In genomic region chr17:6786618-6787017, GRCh38 we compare ENCODE assay signal across 17 cellular contexts. TPM values are rescaled to one million over a fixed set of nuclear protein-coding genes. Genes with fewer than 3 reads are reported as not detected.
DNase-seq lines count a peak whose midpoint lies in the region; ATAC-seq and FAIRE-seq lines count a peak whose summit lies in the region.
"Had no signal": no experiment of that assay in that cellular context is flagged by ENCODE, and none has a peak within 500 bp of the region (broad histone marks: within the 10 kb centered on the region; RNA-seq: fewer than 3 reads in every experiment).

No MANE protein-coding gene starts in this region.

- H3K9me3 ChIP-seq in trophoblast cell (ENCODE audit: insufficient read depth, low read depth, low read length), result no peaks in the 10 kb centered on the region
- H3K9me3 ChIP-seq: body of pancreas had no signal

- H2BK5ac ChIP-seq in trophoblast cell (ENCODE audit: low read depth, low read length, poor library complexity), result no peak overlapping the region

- no peak overlapping the region for H4K91ac ChIP-seq in trophoblast cell (ENCODE audit: low read depth, low read length)

- no peaks in the 10 kb centered on the region for H3K79me2 ChIP-seq in trophoblast cell (ENCODE audit: control insufficient read depth, insufficient read depth, low read length, poor library complexity)

- no peak overlapping the region for H3K18ac ChIP-seq in trophoblast cell (ENCODE audit: low read length)

- no peaks in the 10 kb centered on the region for H3K36me3 ChIP-seq in trophoblast cell (ENCODE audit: control insufficient read depth in 1 of 2, insufficient read depth in 2 of 2, low read length in 2 of 2)

- no peaks in the 10 kb centered on the region for H3K79me1 ChIP-seq in trophoblast cell (ENCODE audit: low read length)

- FAIRE-seq in RCC 7860 (lab: Jason Lieb, UNC), result no peak
- FAIRE-seq: G401.6 had no signal

- H3K27me3 ChIP-seq in trophoblast cell (ENCODE audit: insufficient read depth, low read length), result no peaks in the 10 kb centered on the region
- H3K27me3 ChIP-seq: body of pancreas had no signal

- H3K4me3 ChIP-seq in trophoblast cell (ENCODE audit: low read depth, low read length), result no peak overlapping the region
- H3K4me3 ChIP-seq: body of pancreas had no signal

- WGBS in trophoblast cell (ENCODE audit: extremely low coverage, insufficient coverage, insufficient read length), result no CpG with 5 or more reads among the region's 8 CpGs

- no peak overlapping the region for H3K23ac ChIP-seq in trophoblast cell (ENCODE audit: low read length)

- no peaks in the 10 kb centered on the region for H3K4me1 ChIP-seq in trophoblast cell (ENCODE audit: control insufficient read depth in 1 of 2, insufficient read depth in 2 of 2, low read length in 2 of 2)
- H3K4me1 ChIP-seq: body of pancreas had no signal

- no peak overlapping the region for H3K14ac ChIP-seq in trophoblast cell (ENCODE audit: low read length)

- H3K9ac ChIP-seq in trophoblast cell (ENCODE audit: low read length), result no peak overlapping the region

- H3K4me2 ChIP-seq in trophoblast cell (ENCODE audit: low read length), result no peak overlapping the region

- H4K8ac ChIP-seq in trophoblast cell (ENCODE audit: low read depth, low read length), result no peak overlapping the region

- H2BK12ac ChIP-seq in trophoblast cell (ENCODE audit: low read length), result no peak overlapping the region

- H3K4ac ChIP-seq in trophoblast cell (ENCODE audit: low read depth, low read length), result no peak overlapping the region

- H2BK120ac ChIP-seq in trophoblast cell (ENCODE audit: insufficient read depth, low read length, poor library complexity), result no peak overlapping the region

- no peak overlapping the region for H2AFZ ChIP-seq in trophoblast cell (ENCODE audit: insufficient read depth, low read length, poor library complexity)

- DNase-seq in CD1c-positive myeloid dendritic cell (ENCODE audit: extremely low spot score), result peak; percentile 8
- peak; percentile 24 for DNase-seq in RCC 7860 (ENCODE audit: low spot score)
- peak; percentile 43 for DNase-seq in epithelial cell of prostate (ENCODE audit: low read depth, low spot score)
- DNase-seq in myocyte (ENCODE audit: low read depth), result peak; percentile 28
- no peak for DNase-seq in HUDEP-2 (lab: John Stamatoyannopoulos, UW; ENCODE audit: unreplicated experiment in 76 of 76)
- no peak for DNase-seq in trophoblast cell
- no peak for DNase-seq in mesenteric fat pad (ENCODE audit: low spot score)
- DNase-seq: body of pancreas; C1 segment of cervical spinal cord; KBM-7; NCI-H1930; stimulated activated CD4-positive, alpha-beta T cell treated with anti-CD3 and anti-CD28 coated beads, Interleukin-4, amount 100 ng/mL, for 4 hours; stimulated activated naive CD8-positive, alpha-beta T cell treated with anti-CD3 and anti-CD28 coated beads, Interleukin-15, Interleukin-2, amounts not matched to agents 100 U/mL and 50 U/mL, for 24 hours had no signal

- no peak overlapping the region for H2AK5ac ChIP-seq in trophoblast cell (ENCODE audit: low read length)

- H3K27ac ChIP-seq in epithelial cell of prostate (peak overlapping the region; percentile 56), trophoblast cell (ENCODE audit: low read depth, low read length) (no peak overlapping the region)
- H3K27ac ChIP-seq: body of pancreas had no signal

- ATAC-seq in GM19351 (IDR thresholded peaks at IDR 0.05; ENCODE audit: unreplicated experiment), result no peak
- ATAC-seq: activated T-helper 17 cell treated with anti-CD3 and anti-CD28 coated beads, Interleukin-2, amount 50 U/mL, for 72 hours; body of pancreas; stimulated activated naive CD8-positive, alpha-beta T cell treated with anti-CD3 and anti-CD28 coated beads, Interleukin-15, Interleukin-2, amounts not matched to agents 100 U/mL and 50 U/mL, for 24 hours had no signal

- H4K12ac ChIP-seq in trophoblast cell (ENCODE audit: low read depth, low read length), result no peak overlapping the region

RNA-seq across cellular contexts. Expression of gene FBXO39, which starts 10.6 kb away (rescaled TPM):
- total RNA-seq in myocyte (not detected in 2 replicates), mesenteric fat pad (0.90 TPM)
- polyA plus RNA-seq in myocyte (2012), result 0.11 TPM
- polyA plus RNA-seq in trophoblast cell (2013), result not detected in 2 replicates
- total RNA-seq: body of pancreas had no signal

RNA-seq across cellular contexts. Expression of gene XAF1, which starts 30.8 kb away (rescaled TPM):
- total RNA-seq in myocyte, result 6.8 and 9.7 TPM in 2 replicates
- 14.1 TPM for polyA plus RNA-seq in myocyte (2012)
- polyA plus RNA-seq in trophoblast cell (2013), result 0.35 and 0.53 TPM in 2 replicates
- 99.1 TPM for total RNA-seq in mesenteric fat pad

RNA-seq across cellular contexts. Expression of gene TEKT1, which starts 44.9 kb away (rescaled TPM):
- total RNA-seq in myocyte, result not detected in 2 replicates
- not detected for polyA plus RNA-seq in myocyte (2012)
- 0.04 TPM in 1 of 2 replicates, not detected in the other for polyA plus RNA-seq in trophoblast cell (2013)
- total RNA-seq in mesenteric fat pad, result not detected
- total RNA-seq: activated T-helper 17 cell treated with anti-CD3 and anti-CD28 coated beads, Interleukin-2, amount 50 U/mL, for 72 hours; body of pancreas; mucosa of gallbladder had no signal

Comparison
In these comparisons a context has a peak if more than half of its experiments do, and no peak if none do; other contexts are left out.
1. DNase-seq: peak in CD1c-positive myeloid dendritic cell (single experiment), RCC 7860 (single experiment), epithelial cell of prostate (single experiment) and myocyte (single experiment); none in HUDEP-2 (0 of 76), trophoblast cell (0 of 2) and mesenteric fat pad (single experiment).